In the genomic region with DNA sequence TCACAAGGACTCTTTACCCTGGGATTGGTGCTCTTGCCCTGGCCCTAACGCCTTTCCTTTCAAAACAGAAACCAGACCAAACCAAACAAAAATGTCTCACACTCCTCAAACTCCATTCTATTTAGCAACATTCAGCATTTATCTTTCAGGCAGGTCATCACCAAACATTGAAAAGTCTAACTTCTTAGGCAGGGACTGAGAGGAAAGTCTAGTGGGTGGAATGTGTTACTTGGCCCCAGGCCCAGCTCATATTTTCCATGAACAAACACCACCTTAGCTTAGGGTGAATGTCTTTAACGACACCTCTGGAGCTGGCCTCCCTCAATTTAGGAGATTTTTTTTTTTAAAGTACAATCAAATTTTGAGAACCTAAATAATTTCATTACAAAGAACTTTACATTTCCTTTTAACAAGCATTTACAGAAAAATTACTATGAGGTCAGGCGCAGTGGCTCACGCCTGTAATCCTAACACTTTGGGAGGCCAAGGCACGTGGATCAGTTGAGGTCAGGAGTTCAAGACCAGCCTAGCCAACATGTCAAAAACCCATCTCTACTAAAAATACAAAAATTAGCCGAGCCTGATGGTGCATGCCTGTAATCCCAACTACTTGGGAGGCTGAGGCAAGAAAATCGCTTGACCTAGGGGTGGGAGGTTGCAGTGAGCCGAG, we compare ENCODE assay signal across 8 cellular contexts. TPM values are rescaled to one million over a fixed set of nuclear protein-coding genes. Genes with fewer than 3 reads are reported as not detected.
DNase-seq lines count a peak whose midpoint lies in the region; ATAC-seq lines count a peak whose summit lies in the region.

No MANE protein-coding gene starts in this region.

- peak; percentile 68 for DNase-seq in T-helper 2 cell treated with Interferon-gamma antibody and Interleukin-4, amounts not matched to agents 5 μg/mL and 100 μg/mL, for 36 hours (ENCODE audit: low spot score)
- DNase-seq in T-helper 2 cell (no peak), activated T-cell treated with anti-CD3 and anti-CD28 coated beads for 48 hours (ENCODE audit: low read depth) (peak; percentile 16), right cardiac atrium (peak in 2 of 3 donors; percentile 52 to 73), NCI-H1417 treated with DMSO at 0.1 percent for 48 hours (lab: John Stamatoyannopoulos, UW) (no peak)
- DNase-seq in stimulated activated CD8-positive, alpha-beta memory T cell treated with anti-CD3 and anti-CD28 coated beads, Interleukin-7, amount 100 ng/mL, for 4 hours (ENCODE audit: low read depth in 2 of 2), result peak; percentile 7 to 21

- ATAC-seq in right cardiac atrium (peak; percentile 80 to 93), HG03135 (IDR thresholded peaks at IDR 0.05; ENCODE audit: unreplicated experiment) (no peak), GM21619 (IDR thresholded peaks at IDR 0.05; ENCODE audit: unreplicated experiment) (no peak)

- H3K27ac Mint-ChIP-seq in T-helper 2 cell treated with Interferon-gamma antibody and Interleukin-4, amounts not matched to agents 5 μg/mL and 100 μg/mL, for 36 hours, result peak overlapping the region; percentile 43

- H3K4me1 ChIP-seq in right cardiac atrium (ENCODE audit: control insufficient read depth, insufficient read depth, low read length), result no peaks in the 10 kb centered on the region

- H3K9me3 ChIP-seq in right cardiac atrium (ENCODE audit: control insufficient read depth, low read length), result no peaks in the 10 kb centered on the region

- H3K36me3 Mint-ChIP-seq in T-helper 2 cell treated with Interferon-gamma antibody and Interleukin-4, amounts not matched to agents 5 μg/mL and 100 μg/mL, for 36 hours (ENCODE audit: low read depth), result no peaks in the 10 kb centered on the region

- no peak overlapping the region for H3K27ac ChIP-seq in right cardiac atrium (ENCODE audit: low read length)

- H3K4me1 Mint-ChIP-seq in T-helper 2 cell treated with Interferon-gamma antibody and Interleukin-4, amounts not matched to agents 5 μg/mL and 100 μg/mL, for 36 hours (ENCODE audit: low read depth), result peaks cover 3% of the 10 kb centered on the region

- no peak overlapping the region for H3K4me3 Mint-ChIP-seq in T-helper 2 cell treated with Interferon-gamma antibody and Interleukin-4, amounts not matched to agents 5 μg/mL and 100 μg/mL, for 36 hours

- H3K27me3 Mint-ChIP-seq in T-helper 2 cell treated with Interferon-gamma antibody and Interleukin-4, amounts not matched to agents 5 μg/mL and 100 μg/mL, for 36 hours (ENCODE audit: low read depth), result peaks cover 2% of the 10 kb centered on the region

- no peaks in the 10 kb centered on the region for H3K27me3 ChIP-seq in right cardiac atrium (ENCODE audit: control insufficient read depth, insufficient read depth)

- H3K4me3 ChIP-seq in right cardiac atrium (ENCODE audit: low read length), result no peak overlapping the region

- H3K9me3 Mint-ChIP-seq in T-helper 2 cell treated with Interferon-gamma antibody and Interleukin-4, amounts not matched to agents 5 μg/mL and 100 μg/mL, for 36 hours, result no peaks in the 10 kb centered on the region

- intact Hi-C loops in right cardiac atrium (cut with DNase I), result no loop called here

- 69% methylated on average over 8 of the region's 8 CpGs for WGBS in right cardiac atrium

RNA-seq across cellular contexts. Expression of a gene that starts 10.2 kb away (rescaled TPM):
- total RNA-seq in right cardiac atrium, result 1 to 10 TPM; 5.6 to 7.3 (median 6.2) TPM
- 0.86 TPM for polyA plus RNA-seq in right cardiac atrium

Comparison
In these comparisons a context has a peak if more than half of its experiments do, and no peak if none do; other contexts are left out.
1. DNase-seq: peak in T-helper 2 cell treated with Interferon-gamma antibody and Interleukin-4, amounts not matched to agents 5 μg/mL and 100 μg/mL, for 36 hours (single experiment), activated T-cell treated with anti-CD3 and anti-CD28 coated beads for 48 hours (single experiment), right cardiac atrium (2 of 3) and stimulated activated CD8-positive, alpha-beta memory T cell treated with anti-CD3 and anti-CD28 coated beads, Interleukin-7, amount 100 ng/mL, for 4 hours (2 of 2); none in T-helper 2 cell (0 of 5) and NCI-H1417 treated with DMSO at 0.1 percent for 48 hours (single experiment).
2. ATAC-seq: peak in right cardiac atrium (2 of 2); none in HG03135 (single experiment) and GM21619 (single experiment).